13 cellular contexts compared by ENCODE assay signal in the genomic region with DNA sequence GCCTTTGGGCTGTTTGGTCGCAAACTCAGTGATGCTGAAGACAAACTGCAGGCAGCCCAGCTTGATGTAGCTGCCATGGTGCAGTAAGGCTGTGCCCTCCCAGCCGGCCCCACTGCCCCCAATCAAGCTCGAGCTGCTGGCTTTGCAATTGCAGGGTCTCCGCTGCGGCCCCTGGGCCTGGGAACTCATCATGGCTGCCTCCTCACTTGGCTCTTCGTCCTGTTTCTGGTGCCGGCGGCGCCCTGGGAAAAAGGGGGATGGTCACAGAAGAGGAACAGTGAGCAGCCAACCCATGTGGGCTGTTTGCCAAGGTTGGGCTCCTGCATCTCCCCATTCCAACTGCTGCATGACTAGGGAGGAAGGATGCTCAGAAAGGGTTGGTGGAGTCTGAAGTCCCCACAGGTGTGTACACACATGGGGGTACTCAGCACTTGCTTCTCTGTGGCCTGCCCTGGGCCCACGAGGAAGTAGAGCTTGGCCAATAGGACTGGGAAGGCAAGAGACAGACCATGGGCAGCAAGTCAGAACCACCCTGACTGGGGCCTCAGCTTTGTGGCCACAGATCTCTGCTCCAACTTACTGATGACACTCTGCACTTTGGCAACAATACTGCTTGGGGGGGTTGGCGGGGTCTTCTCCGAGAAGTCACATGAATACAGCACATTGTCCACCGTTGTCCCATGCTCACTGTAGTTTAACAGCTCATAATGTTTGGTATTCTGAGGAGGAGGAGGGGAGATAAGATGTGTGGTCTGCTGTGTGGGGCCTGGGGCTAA. TPM values are rescaled to one million over a fixed set of nuclear protein-coding genes. Genes with fewer than 3 reads are reported as not detected.
A peak's percentile ranks its signal among the peaks of the same experiment; 100 is the strongest.
DNase-seq lines count a peak whose midpoint lies in the region; ATAC-seq and TF ChIP-seq lines count a peak whose summit lies in the region.
"Had no signal": no experiment of that assay in that cellular context is flagged by ENCODE, and none has a peak within 500 bp of the region (broad histone marks: within the 10 kb centered on the region; RNA-seq: fewer than 3 reads in every experiment).

No MANE protein-coding gene starts in this region.

- H3K4me1 ChIP-seq in mesenchymal stem cell (ENCODE audit: control insufficient read depth, insufficient read depth, low read depth, low read length) (peaks cover 7% of the 10 kb centered on the region), upper lobe of right lung (peaks cover 38% of the 10 kb centered on the region)

- H2BK15ac ChIP-seq in mesenchymal stem cell (ENCODE audit: low read depth, poor library complexity, severe bottlenecking), result no peak overlapping the region

- peaks cover 27% of the 10 kb centered on the region for H3K79me1 ChIP-seq in mesenchymal stem cell (replicated peaks; ENCODE audit: low read length, poor library complexity, severe bottlenecking)

- no peak overlapping the region for H3K27ac ChIP-seq in mesenchymal stem cell (ENCODE audit: low read length, poor library complexity, severe bottlenecking)
- H3K27ac ChIP-seq in upper lobe of right lung, result no peak overlapping the region
- H3K27ac ChIP-seq: hepatocyte had no signal

- no peak overlapping the region for H3K18ac ChIP-seq in mesenchymal stem cell (ENCODE audit: low read depth in 1 of 2, low read length in 2 of 2)

- no peak overlapping the region for H4K91ac ChIP-seq in mesenchymal stem cell (ENCODE audit: low read length)

- peaks cover 57 to 67% of the 10 kb centered on the region in 2 experiments for H3K36me3 ChIP-seq in mesenchymal stem cell (ENCODE audit: control insufficient read depth in 1 of 2, insufficient read depth in 2 of 2, low read depth in 1 of 2, low read length in 2 of 2)
- peaks cover 60% of the 10 kb centered on the region for H3K36me3 ChIP-seq in upper lobe of right lung

- intact Hi-C loops in upper lobe of right lung (cut with DNase I), result loop anchor here (10.0 kb wide), 1 partner anchor 62 kb away; a partner anchor contains a TSS

- TF ChIP-seq CTCF in upper lobe of right lung (IDR thresholded peaks at IDR 0.05), result no peak

- no peak for ATAC-seq in activated T-cell treated with anti-CD3 and anti-CD28 coated beads, Interleukin-2, amount 50 U/mL, for 4 hours
- no peak for ATAC-seq in upper lobe of right lung
- ATAC-seq: left cardiac atrium had no signal

- no peak overlapping the region for H2AFZ ChIP-seq in mesenchymal stem cell (ENCODE audit: low read depth, low read length)
- H2AFZ ChIP-seq: hepatocyte had no signal

- H3K4ac ChIP-seq in mesenchymal stem cell (ENCODE audit: low read depth in 1 of 2, low read length in 2 of 2), result no peak overlapping the region

- no peak overlapping the region for H2BK120ac ChIP-seq in mesenchymal stem cell (ENCODE audit: low read depth, low read length)

- H3K36me3 Mint-ChIP-seq in activated T-cell treated with anti-CD3 and anti-CD28 coated beads, Interleukin-2, amount 50 U/mL, for 24 hours (ENCODE audit: low read depth), result peaks cover 76% of the 10 kb centered on the region
- H3K36me3 Mint-ChIP-seq in activated T-cell treated with anti-CD3 and anti-CD28 coated beads, Interleukin-2, amount 50 U/mL, for 4 hours (ENCODE audit: insufficient read depth), result peaks cover 22% of the 10 kb centered on the region

- H3K9me3 ChIP-seq in mesenchymal stem cell (ENCODE audit: control insufficient read depth, low read length), result no peaks in the 10 kb centered on the region
- H3K9me3 ChIP-seq in upper lobe of right lung, result no peaks in the 10 kb centered on the region
- H3K9me3 ChIP-seq: Peyer's patch had no signal

- no peak overlapping the region for H3K4me3 Mint-ChIP-seq in activated T-cell treated with anti-CD3 and anti-CD28 coated beads, Interleukin-2, amount 50 U/mL, for 24 hours
- H3K4me3 Mint-ChIP-seq in activated T-cell treated with anti-CD3 and anti-CD28 coated beads, Interleukin-2, amount 50 U/mL, for 4 hours, result no peak overlapping the region

- peak overlapping the region; percentile 31 for H4K8ac ChIP-seq in mesenchymal stem cell (ENCODE audit: low read length)

- no peaks in the 10 kb centered on the region for H3K9me3 Mint-ChIP-seq in activated T-cell treated with anti-CD3 and anti-CD28 coated beads, Interleukin-2, amount 50 U/mL, for 24 hours
- H3K9me3 Mint-ChIP-seq in activated T-cell treated with anti-CD3 and anti-CD28 coated beads, Interleukin-2, amount 50 U/mL, for 4 hours, result no peaks in the 10 kb centered on the region

- H3K14ac ChIP-seq in mesenchymal stem cell (ENCODE audit: low read length in 2 of 2), result no peak overlapping the region

- H2BK5ac ChIP-seq in mesenchymal stem cell (ENCODE audit: low read depth, low read length, poor library complexity, severe bottlenecking), result no peak overlapping the region

- WGBS in mesenchymal stem cell, result 97% methylated on average over 13 of the region's 13 CpGs

- H3K23ac ChIP-seq in mesenchymal stem cell (ENCODE audit: low read length in 2 of 2), result no peak overlapping the region

- H3K27ac Mint-ChIP-seq in activated T-cell treated with anti-CD3 and anti-CD28 coated beads, Interleukin-2, amount 50 U/mL, for 24 hours, result peak overlapping the region; percentile 78

- DNase-seq in activated T-cell treated with anti-CD3 and anti-CD28 coated beads, Interleukin-2, amount 50 U/mL, for 24 hours, result no peak
- DNase-seq in activated T-cell treated with anti-CD3 and anti-CD28 coated beads, Interleukin-2, amount 50 U/mL, for 4 hours, result no peak
- DNase-seq in mesenchymal stem cell (no peak), upper lobe of right lung (peak; percentile 60), amniotic stem cell (lab: John Stamatoyannopoulos, UW) (no peak), germinal center (ENCODE audit: low spot score) (no peak)
- DNase-seq: activated CD4-positive, CD25-positive, alpha-beta regulatory T cell; activated CD8-positive, alpha-beta memory T cell treated with anti-CD3 and anti-CD28 coated beads, Interleukin-2, amount 50 U/mL, for 48 hours; left cardiac atrium; NCI-H2029 treated with DMSO at 0.1 percent for 48 hours; Peyer's patch; SW 1271 had no signal

- no peaks in the 10 kb centered on the region for H3K27me3 ChIP-seq in mesenchymal stem cell (ENCODE audit: control insufficient read depth in 1 of 2, insufficient read depth in 1 of 2, low read length in 2 of 2)
- H3K27me3 ChIP-seq in upper lobe of right lung, result no peaks in the 10 kb centered on the region
- H3K27me3 ChIP-seq: hepatocyte, Peyer's patch had no signal

- H3K4me3 ChIP-seq in mesenchymal stem cell (ENCODE audit: insufficient read depth in 1 of 2, low read depth in 1 of 2, low read length in 2 of 2) (no peak overlapping the region), upper lobe of right lung (no peak overlapping the region)
- H3K4me3 ChIP-seq: hepatocyte, Peyer's patch had no signal

- peaks cover 14% of the 10 kb centered on the region for H3K4me1 Mint-ChIP-seq in activated T-cell treated with anti-CD3 and anti-CD28 coated beads, Interleukin-2, amount 50 U/mL, for 24 hours (ENCODE audit: low read depth)
- H3K4me1 Mint-ChIP-seq in activated T-cell treated with anti-CD3 and anti-CD28 coated beads, Interleukin-2, amount 50 U/mL, for 4 hours (ENCODE audit: low read depth), result peaks cover 17% of the 10 kb centered on the region

- peak overlapping the region; percentile 88 for H3K9ac ChIP-seq in mesenchymal stem cell (ENCODE audit: low read length)

- H3K27me3 Mint-ChIP-seq in activated T-cell treated with anti-CD3 and anti-CD28 coated beads, Interleukin-2, amount 50 U/mL, for 24 hours, result no peaks in the 10 kb centered on the region
- H3K27me3 Mint-ChIP-seq in activated T-cell treated with anti-CD3 and anti-CD28 coated beads, Interleukin-2, amount 50 U/mL, for 4 hours (ENCODE audit: low read depth), result no peaks in the 10 kb centered on the region

- H3K4me2 ChIP-seq in mesenchymal stem cell (ENCODE audit: low read length, poor library complexity, severe bottlenecking), result no peak overlapping the region
- H3K4me2 ChIP-seq: hepatocyte had no signal

- H2BK12ac ChIP-seq in mesenchymal stem cell (ENCODE audit: low read length in 2 of 2), result no peak overlapping the region

- H2AK5ac ChIP-seq in mesenchymal stem cell (ENCODE audit: low read length, severe bottlenecking), result no peak overlapping the region

RNA-seq across cellular contexts. Expression of a gene that starts 3.6 kb away (rescaled TPM):
- total RNA-seq in activated T-cell treated with anti-CD3 and anti-CD28 coated beads, Interleukin-2, amount 50 U/mL, for 4 hours, result 10 to 100 TPM; 20.7 to 24.5 (median 21.8) TPM
- 1.8 TPM for polyA plus RNA-seq in mesenchymal stem cell (2013, experiment 1 of 2)
- polyA plus RNA-seq in mesenchymal stem cell (2013, experiment 2 of 2), result 1.7 TPM
- 12.8 TPM for total RNA-seq in upper lobe of right lung

RNA-seq across cellular contexts. Expression of a gene that starts 8.9 kb away (rescaled TPM):
- total RNA-seq in activated T-cell treated with anti-CD3 and anti-CD28 coated beads, Interleukin-2, amount 50 U/mL, for 4 hours, result 10 to 100 TPM; 48.3 to 62.9 (median 59.3) TPM
- 70.2 TPM for polyA plus RNA-seq in mesenchymal stem cell (2013, experiment 1 of 2)
- polyA plus RNA-seq in mesenchymal stem cell (2013, experiment 2 of 2), result 65.0 TPM
- 157 TPM for total RNA-seq in upper lobe of right lung

RNA-seq across cellular contexts. Expression of a gene that starts 44.9 kb away (rescaled TPM):
- 10 to 100 TPM; 45.2 to 48.6 (median 47.8) TPM for total RNA-seq in activated T-cell treated with anti-CD3 and anti-CD28 coated beads, Interleukin-2, amount 50 U/mL, for 4 hours
- 22.4 TPM for polyA plus RNA-seq in mesenchymal stem cell (2013, experiment 1 of 2)
- polyA plus RNA-seq in mesenchymal stem cell (2013, experiment 2 of 2), result 20.9 TPM
- total RNA-seq in upper lobe of right lung, result 40.0 TPM

RNA-seq across cellular contexts. Expression of a gene that starts 51.6 kb away (rescaled TPM):
- total RNA-seq in activated T-cell treated with anti-CD3 and anti-CD28 coated beads, Interleukin-2, amount 50 U/mL, for 4 hours, result 10 to 100 TPM; 79.8 to 81.3 (median 80.8) TPM
- polyA plus RNA-seq in mesenchymal stem cell (2013, experiment 1 of 2), result 25.6 TPM
- 25.3 TPM for polyA plus RNA-seq in mesenchymal stem cell (2013, experiment 2 of 2)
- 24.4 TPM for total RNA-seq in upper lobe of right lung
